ENCODE assay signal across 1 cellular context in genomic region chr1:52697795-52698674, GRCh38.
TF ChIP-seq lines count a peak whose summit lies in the region.

TSS of gene COA7 (minus strand) at chr1:52698347. CDS start at chr1:52698326, 21 bp downstream.

TF ChIP-seq in HepG2, 621 proteins besides CTCF, POLR2A, EP300 and RAD21 (continued from another document and continues in another):
- TF ChIP-seq, protein P1, sequence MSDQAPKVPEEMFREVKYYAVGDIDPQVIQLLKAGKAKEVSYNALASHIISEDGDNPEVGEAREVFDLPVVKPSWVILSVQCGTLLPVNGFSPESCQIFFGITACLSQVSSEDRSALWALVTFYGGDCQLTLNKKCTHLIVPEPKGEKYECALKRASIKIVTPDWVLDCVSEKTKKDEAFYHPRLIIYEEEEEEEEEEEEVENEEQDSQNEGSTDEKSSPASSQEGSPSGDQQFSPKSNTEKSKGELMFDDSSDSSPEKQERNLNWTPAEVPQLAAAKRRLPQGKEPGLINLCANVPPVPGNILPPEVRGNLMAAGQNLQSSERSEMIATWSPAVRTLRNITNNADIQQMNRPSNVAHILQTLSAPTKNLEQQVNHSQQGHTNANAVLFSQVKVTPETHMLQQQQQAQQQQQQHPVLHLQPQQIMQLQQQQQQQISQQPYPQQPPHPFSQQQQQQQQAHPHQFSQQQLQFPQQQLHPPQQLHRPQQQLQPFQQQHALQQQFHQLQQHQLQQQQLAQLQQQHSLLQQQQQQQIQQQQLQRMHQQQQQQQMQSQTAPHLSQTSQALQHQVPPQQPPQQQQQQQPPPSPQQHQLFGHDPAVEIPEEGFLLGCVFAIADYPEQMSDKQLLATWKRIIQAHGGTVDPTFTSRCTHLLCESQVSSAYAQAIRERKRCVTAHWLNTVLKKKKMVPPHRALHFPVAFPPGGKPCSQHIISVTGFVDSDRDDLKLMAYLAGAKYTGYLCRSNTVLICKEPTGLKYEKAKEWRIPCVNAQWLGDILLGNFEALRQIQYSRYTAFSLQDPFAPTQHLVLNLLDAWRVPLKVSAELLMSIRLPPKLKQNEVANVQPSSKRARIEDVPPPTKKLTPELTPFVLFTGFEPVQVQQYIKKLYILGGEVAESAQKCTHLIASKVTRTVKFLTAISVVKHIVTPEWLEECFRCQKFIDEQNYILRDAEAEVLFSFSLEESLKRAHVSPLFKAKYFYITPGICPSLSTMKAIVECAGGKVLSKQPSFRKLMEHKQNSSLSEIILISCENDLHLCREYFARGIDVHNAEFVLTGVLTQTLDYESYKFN (CRISPR knock-in tag; conservative IDR thresholded peaks at IDR 0.05) = peak; percentile 53; the same call in 1 of the 2 replicates
- no peak for TF ChIP-seq TCF7 (IDR thresholded peaks at IDR 0.05; ENCODE audit: low read depth)
- peak; percentile 42; the same call in 1 of the 2 replicates for TF ChIP-seq ATF2 (CRISPR knock-in tag; IDR thresholded peaks at IDR 0.05)
- no peak for TF ChIP-seq RARG (CRISPR knock-in tag; IDR thresholded peaks at IDR 0.05; ENCODE audit: low read depth)
- TF ChIP-seq, protein P2, sequence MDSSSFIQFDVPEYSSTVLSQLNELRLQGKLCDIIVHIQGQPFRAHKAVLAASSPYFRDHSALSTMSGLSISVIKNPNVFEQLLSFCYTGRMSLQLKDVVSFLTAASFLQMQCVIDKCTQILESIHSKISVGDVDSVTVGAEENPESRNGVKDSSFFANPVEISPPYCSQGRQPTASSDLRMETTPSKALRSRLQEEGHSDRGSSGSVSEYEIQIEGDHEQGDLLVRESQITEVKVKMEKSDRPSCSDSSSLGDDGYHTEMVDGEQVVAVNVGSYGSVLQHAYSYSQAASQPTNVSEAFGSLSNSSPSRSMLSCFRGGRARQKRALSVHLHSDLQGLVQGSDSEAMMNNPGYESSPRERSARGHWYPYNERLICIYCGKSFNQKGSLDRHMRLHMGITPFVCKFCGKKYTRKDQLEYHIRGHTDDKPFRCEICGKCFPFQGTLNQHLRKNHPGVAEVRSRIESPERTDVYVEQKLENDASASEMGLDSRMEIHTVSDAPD (CRISPR knock-in tag; IDR thresholded peaks at IDR 0.05) = 0 out of 2 replicates have a peak, but pooled peaks have one; percentile 29
- TF ChIP-seq, protein P3, sequence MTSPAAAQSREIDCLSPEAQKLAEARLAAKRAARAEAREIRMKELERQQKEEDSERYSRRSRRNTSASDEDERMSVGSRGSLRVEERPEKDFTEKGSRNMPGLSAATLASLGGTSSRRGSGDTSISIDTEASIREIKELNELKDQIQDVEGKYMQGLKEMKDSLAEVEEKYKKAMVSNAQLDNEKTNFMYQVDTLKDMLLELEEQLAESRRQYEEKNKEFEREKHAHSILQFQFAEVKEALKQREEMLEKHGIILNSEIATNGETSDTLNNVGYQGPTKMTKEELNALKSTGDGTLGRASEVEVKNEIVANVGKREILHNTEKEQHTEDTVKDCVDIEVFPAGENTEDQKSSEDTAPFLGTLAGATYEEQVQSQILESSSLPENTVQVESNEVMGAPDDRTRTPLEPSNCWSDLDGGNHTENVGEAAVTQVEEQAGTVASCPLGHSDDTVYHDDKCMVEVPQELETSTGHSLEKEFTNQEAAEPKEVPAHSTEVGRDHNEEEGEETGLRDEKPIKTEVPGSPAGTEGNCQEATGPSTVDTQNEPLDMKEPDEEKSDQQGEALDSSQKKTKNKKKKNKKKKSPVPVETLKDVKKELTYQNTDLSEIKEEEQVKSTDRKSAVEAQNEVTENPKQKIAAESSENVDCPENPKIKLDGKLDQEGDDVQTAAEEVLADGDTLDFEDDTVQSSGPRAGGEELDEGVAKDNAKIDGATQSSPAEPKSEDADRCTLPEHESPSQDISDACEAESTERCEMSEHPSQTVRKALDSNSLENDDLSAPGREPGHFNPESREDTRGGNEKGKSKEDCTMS (CRISPR knock-in tag; conservative IDR thresholded peaks at IDR 0.05) = no peak; the same call in 1 of the 2 replicates
- peak; percentile 86 for TF ChIP-seq RBFOX2 (IDR thresholded peaks at IDR 0.05; ENCODE audit: low read depth, low read length)
- TF ChIP-seq ZNF543 (CRISPR knock-in tag; IDR thresholded peaks at IDR 0.05) = peak; percentile 86
- peak in 1 of 2 experiments; percentile 53; a peak in 1 of 4 replicates for TF ChIP-seq ATF4 (CRISPR knock-in tag; IDR thresholded peaks at IDR 0.05)
- 0 out of 2 replicates have a peak, but pooled peaks have one; percentile 86 for TF ChIP-seq MAF1 (CRISPR knock-in tag; IDR thresholded peaks at IDR 0.05; ENCODE audit: borderline replicate concordance)
- TF ChIP-seq ZNF205 (CRISPR knock-in tag; IDR thresholded peaks at IDR 0.05) = peak; percentile 58; the same call in 1 of the 2 replicates
- no peak for TF ChIP-seq MAFG (CRISPR knock-in tag; IDR thresholded peaks at IDR 0.05)
- TF ChIP-seq TOPORS (CRISPR knock-in tag; IDR thresholded peaks at IDR 0.05) = peak; percentile 58; the same call in 1 of the 2 replicates
- peak; percentile 95 for TF ChIP-seq ZNF558 (CRISPR knock-in tag; IDR thresholded peaks at IDR 0.05; ENCODE audit: borderline replicate concordance)
- TF ChIP-seq, protein P4, sequence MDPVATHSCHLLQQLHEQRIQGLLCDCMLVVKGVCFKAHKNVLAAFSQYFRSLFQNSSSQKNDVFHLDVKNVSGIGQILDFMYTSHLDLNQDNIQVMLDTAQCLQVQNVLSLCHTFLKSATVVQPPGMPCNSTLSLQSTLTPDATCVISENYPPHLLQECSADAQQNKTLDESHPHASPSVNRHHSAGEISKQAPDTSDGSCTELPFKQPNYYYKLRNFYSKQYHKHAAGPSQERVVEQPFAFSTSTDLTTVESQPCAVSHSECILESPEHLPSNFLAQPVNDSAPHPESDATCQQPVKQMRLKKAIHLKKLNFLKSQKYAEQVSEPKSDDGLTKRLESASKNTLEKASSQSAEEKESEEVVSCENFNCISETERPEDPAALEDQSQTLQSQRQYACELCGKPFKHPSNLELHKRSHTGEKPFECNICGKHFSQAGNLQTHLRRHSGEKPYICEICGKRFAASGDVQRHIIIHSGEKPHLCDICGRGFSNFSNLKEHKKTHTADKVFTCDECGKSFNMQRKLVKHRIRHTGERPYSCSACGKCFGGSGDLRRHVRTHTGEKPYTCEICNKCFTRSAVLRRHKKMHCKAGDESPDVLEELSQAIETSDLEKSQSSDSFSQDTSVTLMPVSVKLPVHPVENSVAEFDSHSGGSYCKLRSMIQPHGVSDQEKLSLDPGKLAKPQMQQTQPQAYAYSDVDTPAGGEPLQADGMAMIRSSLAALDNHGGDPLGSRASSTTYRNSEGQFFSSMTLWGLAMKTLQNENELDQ (CRISPR knock-in tag; IDR thresholded peaks at IDR 0.05; ENCODE audit: borderline replicate concordance) = peak; percentile 9; the same call in 1 of the 2 replicates
- no peak; the same call in none of the 2 replicates for TF ChIP-seq ZNF256 (CRISPR knock-in tag; conservative IDR thresholded peaks at IDR 0.05)
- peak; percentile 85; the same call in 1 of the 2 replicates for TF ChIP-seq MTA1 (CRISPR knock-in tag; IDR thresholded peaks at IDR 0.05; ENCODE audit: borderline replicate concordance)
- no peak for TF ChIP-seq ZNF333 (CRISPR knock-in tag; IDR thresholded peaks at IDR 0.05; ENCODE audit: borderline replicate concordance)
- peak; percentile 70; the same call in 1 of the 2 replicates for TF ChIP-seq ELF4 (CRISPR knock-in tag; IDR thresholded peaks at IDR 0.05; ENCODE audit: borderline replicate concordance)
- TF ChIP-seq SIN3B (IDR thresholded peaks at IDR 0.05; ENCODE audit: low read length) = no peak
- peak; percentile 29; the same call in 1 of the 2 replicates for TF ChIP-seq CBX5 (CRISPR knock-in tag; IDR thresholded peaks at IDR 0.05; ENCODE audit: borderline replicate concordance)
- peak; percentile 92; the same call in 1 of the 2 replicates for TF ChIP-seq ZNF547 (CRISPR knock-in tag; IDR thresholded peaks at IDR 0.05)
- no peak for TF ChIP-seq RBM39 (IDR thresholded peaks at IDR 0.05; ENCODE audit: low read depth, low read length, poor library complexity, severe bottlenecking)
- TF ChIP-seq ZNF704 (CRISPR knock-in tag; IDR thresholded peaks at IDR 0.05; ENCODE audit: borderline replicate concordance) = peak; percentile 84
- TF ChIP-seq, protein P5, sequence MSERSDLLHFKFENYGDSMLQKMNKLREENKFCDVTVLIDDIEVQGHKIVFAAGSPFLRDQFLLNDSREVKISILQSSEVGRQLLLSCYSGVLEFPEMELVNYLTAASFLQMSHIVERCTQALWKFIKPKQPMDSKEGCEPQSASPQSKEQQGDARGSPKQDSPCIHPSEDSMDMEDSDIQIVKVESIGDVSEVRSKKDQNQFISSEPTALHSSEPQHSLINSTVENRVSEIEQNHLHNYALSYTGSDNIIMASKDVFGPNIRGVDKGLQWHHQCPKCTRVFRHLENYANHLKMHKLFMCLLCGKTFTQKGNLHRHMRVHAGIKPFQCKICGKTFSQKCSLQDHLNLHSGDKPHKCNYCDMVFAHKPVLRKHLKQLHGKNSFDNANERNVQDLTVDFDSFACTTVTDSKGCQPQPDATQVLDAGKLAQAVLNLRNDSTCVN (CRISPR knock-in tag; IDR thresholded peaks at IDR 0.05; ENCODE audit: borderline replicate concordance) = 0 out of 2 replicates have a peak, but pooled peaks have one; percentile 53
- TF ChIP-seq MYC (CRISPR knock-in tag; IDR thresholded peaks at IDR 0.05; ENCODE audit: borderline replicate concordance) = peak; percentile 98
- TF ChIP-seq FOXA1 (IDR thresholded peaks at IDR 0.05) = no peak
- 0 out of 2 replicates have a peak, but pooled peaks have one; percentile 3 for TF ChIP-seq FOXA1 (CRISPR knock-in tag; IDR thresholded peaks at IDR 0.05)
- TF ChIP-seq FOSL2 (CRISPR knock-in tag; IDR thresholded peaks at IDR 0.05) = no peak; the same call in 1 of the 2 replicates
- no peak; the same call in 1 of the 2 replicates for TF ChIP-seq ZBTB39 (CRISPR knock-in tag; IDR thresholded peaks at IDR 0.05)
- TF ChIP-seq SMAD9 (CRISPR knock-in tag; IDR thresholded peaks at IDR 0.05) = no peak
- TF ChIP-seq TFDP2 (CRISPR knock-in tag; IDR thresholded peaks at IDR 0.05) = peak; percentile 78
- TF ChIP-seq IKZF1 (IDR thresholded peaks at IDR 0.05) = no peak
- TF ChIP-seq ZSCAN29 (CRISPR knock-in tag; conservative IDR thresholded peaks at IDR 0.05) = peak; percentile 49; the same call in 1 of the 2 replicates
- TF ChIP-seq CREB1 (IDR thresholded peaks at IDR 0.05) = peak; percentile 31; the same call in 1 of the 2 replicates
- TF ChIP-seq CREB1 (CRISPR knock-in tag; IDR thresholded peaks at IDR 0.05) = peak; percentile 68
- TF ChIP-seq MTF2 (CRISPR knock-in tag; IDR thresholded peaks at IDR 0.05; ENCODE audit: borderline replicate concordance) = no peak; the same call in 1 of the 2 replicates
- no peak for TF ChIP-seq ZNF207 (IDR thresholded peaks at IDR 0.05; ENCODE audit: borderline replicate concordance)
- peak; percentile 95 for TF ChIP-seq ZNF276 (CRISPR knock-in tag; IDR thresholded peaks at IDR 0.05; ENCODE audit: low read depth)
